ENCODE assay signal across 15 cellular contexts in genomic region chr20:11459090-11459877, GRCh38.
A peak's percentile ranks its signal among the peaks of the same experiment; 100 is the strongest.
DNase-seq lines count a peak whose midpoint lies in the region; ATAC-seq, FAIRE-seq and TF ChIP-seq lines count a peak whose summit lies in the region.
"Had no signal": no experiment of that assay in that cellular context is flagged by ENCODE, and none has a peak within 500 bp of the region (broad histone marks: within the 10 kb centered on the region; RNA-seq: fewer than 3 reads in every experiment).

No MANE protein-coding gene starts in this region.

- H3K9ac ChIP-seq in endothelial cell of umbilical vein (replicated peaks; ENCODE audit: extremely low read depth, insufficient read depth, low read length), result no peak overlapping the region
- H3K9ac ChIP-seq: parathyroid adenoma had no signal

- no peaks in the 10 kb centered on the region for H3K9me3 ChIP-seq in endothelial cell of umbilical vein (replicated peaks; ENCODE audit: control insufficient read depth, insufficient read depth, low read length)
- no peaks in the 10 kb centered on the region for H3K9me3 ChIP-seq in effector memory CD4-positive, alpha-beta T cell (ENCODE audit: control insufficient read depth, low read length)

- H3K79me2 ChIP-seq in endothelial cell of umbilical vein (ENCODE audit: control insufficient read depth, insufficient read depth, low read length), result no peaks in the 10 kb centered on the region
- H3K79me2 ChIP-seq: parathyroid adenoma had no signal

- ATAC-seq in HG02678 (IDR thresholded peaks at IDR 0.05; ENCODE audit: unreplicated experiment) (no peak), HG03039 (IDR thresholded peaks at IDR 0.05; ENCODE audit: unreplicated experiment) (no peak)
- ATAC-seq: activated CD8-positive, alpha-beta T cell treated with anti-CD3 and anti-CD28 coated beads, Interleukin-2, amount 10 ng/mL, durations not matched to agents 7 days and 5 days had no signal

- peak overlapping the region; percentile 45 for H2AFZ ChIP-seq in endothelial cell of umbilical vein (ENCODE audit: low read depth, low read length)
- H2AFZ ChIP-seq: parathyroid adenoma had no signal

- H3K4me1 ChIP-seq in endothelial cell of umbilical vein (ENCODE audit: control insufficient read depth, extremely low read depth, insufficient read depth, low read length), result peaks cover 22% of the 10 kb centered on the region
- no peaks in the 10 kb centered on the region for H3K4me1 ChIP-seq in effector memory CD4-positive, alpha-beta T cell (ENCODE audit: control insufficient read depth, insufficient read depth, low read length, poor library complexity, severe bottlenecking)
- H3K4me1 ChIP-seq: parathyroid adenoma had no signal

- H3K27ac ChIP-seq in endothelial cell of umbilical vein (ENCODE audit: insufficient read depth, low read depth, low read length), result no peak overlapping the region
- H3K27ac ChIP-seq in effector memory CD4-positive, alpha-beta T cell (ENCODE audit: insufficient read depth, low read length, poor library complexity, severe bottlenecking), result no peak overlapping the region
- H3K27ac ChIP-seq: parathyroid adenoma, RWPE1 had no signal

- no peaks in the 10 kb centered on the region for H3K27me3 ChIP-seq in endothelial cell of umbilical vein (ENCODE audit: control insufficient read depth in 2 of 2, insufficient read depth in 2 of 2, low read length in 2 of 2)
- no peaks in the 10 kb centered on the region for H3K27me3 ChIP-seq in effector memory CD4-positive, alpha-beta T cell (replicated peaks; ENCODE audit: control insufficient read depth, insufficient read depth, low read length, poor library complexity, severe bottlenecking)

- DNase-seq in SKM-1 treated with dmso at 0.1 percent for 144 hours (lab: John Stamatoyannopoulos, UW; ENCODE audit: unreplicated experiment) (peak; percentile 10), SKM-1 (lab: John Stamatoyannopoulos, UW; ENCODE audit: unreplicated experiment) (no peak), OCI-M1 (lab: John Stamatoyannopoulos, UW) (peak; percentile 71), endothelial cell of umbilical vein (ENCODE audit: low read depth, low spot score) (no peak), HK-2 (ENCODE audit: unreplicated experiment) (no peak)
- no peak for DNase-seq in effector memory CD4-positive, alpha-beta T cell
- DNase-seq: activated CD8-positive, alpha-beta T cell treated with anti-CD3 and anti-CD28 coated beads, Interleukin-2, amount 10 ng/mL, durations not matched to agents 7 days and 5 days; islet precursor cell; NCI-H446 treated with DMSO at 0.1 percent for 48 hours; stimulated activated CD4-positive, alpha-beta T cell treated with anti-CD3 and anti-CD28 coated beads, Interleukin-12 subunit alpha, Interleukin-12 subunit beta, amount 100 ng/mL, for 4 hours had no signal

- no peaks in the 10 kb centered on the region for H3K9me1 ChIP-seq in endothelial cell of umbilical vein (replicated peaks; ENCODE audit: control insufficient read depth, extremely low read depth, insufficient read depth, low read length)

- H3K4me2 ChIP-seq in endothelial cell of umbilical vein (ENCODE audit: insufficient read depth, low read length), result no peak overlapping the region

- no peaks in the 10 kb centered on the region for H3K36me3 ChIP-seq in endothelial cell of umbilical vein (ENCODE audit: control insufficient read depth in 2 of 2, extremely low read depth in 1 of 2, insufficient read depth in 2 of 2, low read length in 2 of 2)
- no peaks in the 10 kb centered on the region for H3K36me3 ChIP-seq in effector memory CD4-positive, alpha-beta T cell (ENCODE audit: control insufficient read depth, insufficient read depth, low read length)

- dilution Hi-C loops in endothelial cell of umbilical vein (cut with MboI; ENCODE audit: extremely low pct_ligation_motif_present, low sequenced_read_pairs), result no loop called here

- POLR2A ChIA-PET in endothelial cell of umbilical vein (lab: Charles Lee), result no interaction called here

- TF ChIP-seq POLR2A in endothelial cell of umbilical vein (IDR thresholded peaks at IDR 0.05; ENCODE audit: low read depth, low read length), result no peak

- no peak overlapping the region for H3K4me3 ChIP-seq in endothelial cell of umbilical vein (replicated peaks in 1 of 3; ENCODE audit: insufficient read depth in 1 of 3, low read depth in 1 of 3, low read length in 3 of 3)
- H3K4me3 ChIP-seq in effector memory CD4-positive, alpha-beta T cell (ENCODE audit: insufficient read depth, low read depth, low read length, poor library complexity, severe bottlenecking), result no peak overlapping the region

- no peak for TF ChIP-seq CTCF in endothelial cell of umbilical vein (IDR thresholded peaks at IDR 0.05; ENCODE audit: extremely low read depth in 1 of 2, insufficient read depth in 1 of 2, low read depth in 1 of 2, low read length in 2 of 2)

- H4K20me1 ChIP-seq in endothelial cell of umbilical vein (replicated peaks; ENCODE audit: control insufficient read depth, extremely low read depth, insufficient read depth, low read length), result no peaks in the 10 kb centered on the region

- intact Hi-C loops in endothelial cell of umbilical vein (cut with micrococcal nuclease), result loop anchor here (5.0 to 10.0 kb wide), 5 partner anchors 244 to 1024 kb away; partner anchors contain the start of genes MKKS and SLX4IP

- BruUV-seq in endothelial cell of umbilical vein (replicated peaks; lab: Mats Ljungman, UMichigan), result no TSS peak

- FAIRE-seq in endothelial cell of umbilical vein (lab: Jason Lieb, UNC), result peak; percentile 4
- FAIRE-seq: A204.1 had no signal

- CTCF ChIA-PET in endothelial cell of umbilical vein (lab: Charles Lee), result interaction anchor here (1.3 to 2.0 kb wide), 2 partner anchors 10 to 11 kb away, joined by 3 to 7 read pairs; no protein-coding TSS in a partner anchor

TF ChIP-seq in endothelial cell of umbilical vein, 7 proteins besides CTCF, POLR2A, EP300 and RAD21:
- TF ChIP-seq MAX (IDR thresholded peaks at IDR 0.05; ENCODE audit: insufficient read depth, insufficient read length) (no peak), GATA2 (IDR thresholded peaks at IDR 0.05; ENCODE audit: insufficient read depth, insufficient read length, low read depth, low read length) (no peak), JUN (IDR thresholded peaks at IDR 0.05; ENCODE audit: borderline replicate concordance, insufficient read depth, insufficient read length, low read depth) (no peak), FOS (IDR thresholded peaks at IDR 0.05; ENCODE audit: borderline replicate concordance, insufficient read depth, low read length) (no peak), MYC (IDR thresholded peaks at IDR 0.05; ENCODE audit: low read depth, low read length) (no peak), EZH2 (IDR thresholded peaks at IDR 0.05; ENCODE audit: borderline replicate concordance, low read depth, low read length, severe bottlenecking) (no peak), POLR2AphosphoS5 (IDR thresholded peaks at IDR 0.05; ENCODE audit: insufficient read depth, low read depth, low read length) (no peak)

Comparison
In these comparisons a context has a peak if more than half of its experiments do, and no peak if none do; other contexts are left out.
1. DNase-seq: peak in SKM-1 treated with dmso at 0.1 percent for 144 hours (single experiment) and OCI-M1 (single experiment); none in SKM-1 (single experiment), endothelial cell of umbilical vein (single experiment), HK-2 (single experiment) and effector memory CD4-positive, alpha-beta T cell (0 of 3).